29 cellular contexts compared by ENCODE assay signal in genomic region chr1:81634294-81634693, GRCh38.
"Had no signal": no experiment of that assay in that cellular context is flagged by ENCODE, and none has a peak within 500 bp of the region (broad histone marks: within the 10 kb centered on the region; RNA-seq: fewer than 3 reads in every experiment).

No MANE protein-coding gene starts in this region.

- DNase-seq: activated effector memory CD4-positive, alpha-beta T cell treated with anti-CD3 and anti-CD28 coated beads, Interleukin-2, amount 50 U/mL, for 16 hours; activated effector memory CD4-positive, alpha-beta T cell treated with Interleukin-2 at 50 U/mL for 16 hours; activated gamma-delta T cell; activated gamma-delta T cell treated with Interleukin-2 at 50 U/mL for 16 hours; activated naive CD4-positive, alpha-beta T cell; activated naive CD4-positive, alpha-beta T cell treated with anti-CD3 and anti-CD28 coated beads for 36 hours; activated naive CD4-positive, alpha-beta T cell treated with anti-CD3 and anti-CD28 coated beads, Interleukin-2, amount 10 ng/mL, durations not matched to agents 7 days and 5 days; activated naive CD4-positive, alpha-beta T cell treated with anti-CD3 and anti-CD28 coated beads, Interleukin-2, amount 50 U/mL, for 16 hours; activated naive CD4-positive, alpha-beta T cell treated with Interleukin-2 at 50 U/mL for 16 hours; activated naive CD8-positive, alpha-beta T cell treated with anti-CD3 and anti-CD28 coated beads for 36 hours; activated naive CD8-positive, alpha-beta T cell treated with anti-CD3 and anti-CD28 coated beads, Interleukin-2, amount 10 ng/mL, durations not matched to agents 7 days and 5 days; activated naive CD8-positive, alpha-beta T cell treated with anti-CD3 and anti-CD28 coated beads, Interleukin-2, amount 50 U/mL, for 24 hours; activated T-cell treated with anti-CD3 and anti-CD28 coated beads, Interleukin-2, amount 50 U/mL, for 24 hours; activated T-cell treated with anti-CD3 and anti-CD28 coated beads, Interleukin-2, amount 50 U/mL, for 4 hours; activated T-cell treated with anti-CD3 and anti-CD28 coated beads, Interleukin-2, amount 50 U/mL, for 48 hours; activated T-cell treated with anti-CD3 and anti-CD28 coated beads, Interleukin-2, amount 50 U/mL, for 72 hours; adrenal gland; amniotic stem cell; amygdala; anterior cingulate cortex; aorta; body of pancreas; brain microvascular endothelial cell; caudate nucleus; central memory CD4-positive, alpha-beta T cell; cerebellar nuclear complex had no signal

- H3K4me1 ChIP-seq: adrenal gland, ascending aorta, body of pancreas, breast epithelium had no signal

- H3K36me3 ChIP-seq: adrenal gland, ascending aorta, brain microvascular endothelial cell, breast epithelium, cardiac muscle cell had no signal

- H3K27me3 ChIP-seq: adrenal gland, ascending aorta, body of pancreas, brain microvascular endothelial cell, breast epithelium, cardiac muscle cell had no signal

- H3K27ac ChIP-seq: adrenal gland, ascending aorta, body of pancreas, brain microvascular endothelial cell, breast epithelium, cardiac muscle cell had no signal

- H3K4me3 ChIP-seq: adrenal gland, ascending aorta, body of pancreas, breast epithelium, cardiac muscle cell had no signal

- H3K9me3 ChIP-seq: adrenal gland, ascending aorta, body of pancreas, breast epithelium had no signal
